In genomic region chr6:42313941-42314570, GRCh38 we compare ENCODE assay signal across 15 cellular contexts.
A peak's percentile ranks its signal among the peaks of the same experiment; 100 is the strongest.
DNase-seq lines count a peak whose midpoint lies in the region; ATAC-seq and TF ChIP-seq lines count a peak whose summit lies in the region.
"Had no signal": no experiment of that assay in that cellular context is flagged by ENCODE, and none has a peak within 500 bp of the region (broad histone marks: within the 10 kb centered on the region; RNA-seq: fewer than 3 reads in every experiment).

No MANE protein-coding gene starts in this region.

- WGBS in smooth muscle cell (ENCODE audit: low lambda C conversion rate), result 71% methylated on average over 9 of the region's 9 CpGs

- TF ChIP-seq CTCF in smooth muscle cell (IDR thresholded peaks at IDR 0.05; ENCODE audit: borderline replicate concordance, insufficient read depth, poor library complexity, severe bottlenecking), result no peak

- no peaks in the 10 kb centered on the region for H3K9me3 ChIP-seq in smooth muscle cell (replicated peaks; ENCODE audit: low read depth)
- H3K9me3 ChIP-seq: gastroesophageal sphincter had no signal

- DNase-seq in NCI-H748 (lab: John Stamatoyannopoulos, UW; ENCODE audit: unreplicated experiment), result peak; percentile 12
- DNase-seq in NCI-H748 treated with DMSO at 0.1 percent for 48 hours (lab: John Stamatoyannopoulos, UW), result no peak
- peak; percentile 56 for DNase-seq in NCI-H69 (lab: John Stamatoyannopoulos, UW)
- DNase-seq in fibroblast of gingiva (ENCODE audit: low read depth), result peak; percentile 74
- DNase-seq in smooth muscle cell (lab: John Stamatoyannopoulos, UW; ENCODE audit: unreplicated experiment), result no peak
- no peak for DNase-seq in dermis blood vessel endothelial cell
- DNase-seq: 8988T; activated CD4-positive, alpha-beta T cell treated with anti-CD3 and anti-CD28 coated beads, Interleukin-2, amount 50 U/mL, for 1 hour; NCI-H2081 treated with DMSO at 0.1 percent for 48 hours; SHP77; stimulated activated CD4-positive, alpha-beta T cell treated with anti-CD3 and anti-CD28 coated beads, Interleukin-1b, Interleukin-23, amount 100 ng/mL, for 48 hours; substantia nigra had no signal

- no peaks in the 10 kb centered on the region for H3K36me3 ChIP-seq in smooth muscle cell (ENCODE audit: low read depth)
- H3K36me3 ChIP-seq: gastroesophageal sphincter had no signal

- ATAC-seq in HG03139 (IDR thresholded peaks at IDR 0.05; ENCODE audit: unreplicated experiment) (no peak), GM18870 (IDR thresholded peaks at IDR 0.05; ENCODE audit: unreplicated experiment) (no peak)
- ATAC-seq: gastroesophageal sphincter had no signal

- no peak overlapping the region for H3K4me3 ChIP-seq in smooth muscle cell
- H3K4me3 ChIP-seq: gastroesophageal sphincter had no signal

- H3K79me2 ChIP-seq in smooth muscle cell (ENCODE audit: low read depth), result no peaks in the 10 kb centered on the region

- no peak overlapping the region for H3K9ac ChIP-seq in smooth muscle cell (ENCODE audit: low read depth)

- H3K4me2 ChIP-seq in smooth muscle cell, result peak overlapping the region; percentile 52

- H2AFZ ChIP-seq in smooth muscle cell (ENCODE audit: low read depth), result no peak overlapping the region

- H3K4me1 ChIP-seq in smooth muscle cell (ENCODE audit: low read depth), result peaks cover 31% of the 10 kb centered on the region

- peaks cover 9% of the 10 kb centered on the region for H3F3A ChIP-seq in smooth muscle cell (ENCODE audit: low read depth)

- H3K27ac ChIP-seq in smooth muscle cell (ENCODE audit: low read depth), result no peak overlapping the region

- peaks cover 4% of the 10 kb centered on the region for H4K20me1 ChIP-seq in smooth muscle cell (ENCODE audit: low read depth)

- H3K27me3 ChIP-seq in smooth muscle cell (ENCODE audit: low read depth), result no peaks in the 10 kb centered on the region
- H3K27me3 ChIP-seq: gastroesophageal sphincter had no signal

Comparison
In these comparisons a context has a peak if more than half of its experiments do, and no peak if none do; other contexts are left out.
1. DNase-seq: peak in NCI-H748 (single experiment), NCI-H69 (single experiment) and fibroblast of gingiva (single experiment); none in NCI-H748 treated with DMSO at 0.1 percent for 48 hours (single experiment), smooth muscle cell (single experiment) and dermis blood vessel endothelial cell (single experiment).